25 cellular contexts compared by ENCODE assay signal in the genomic region with DNA sequence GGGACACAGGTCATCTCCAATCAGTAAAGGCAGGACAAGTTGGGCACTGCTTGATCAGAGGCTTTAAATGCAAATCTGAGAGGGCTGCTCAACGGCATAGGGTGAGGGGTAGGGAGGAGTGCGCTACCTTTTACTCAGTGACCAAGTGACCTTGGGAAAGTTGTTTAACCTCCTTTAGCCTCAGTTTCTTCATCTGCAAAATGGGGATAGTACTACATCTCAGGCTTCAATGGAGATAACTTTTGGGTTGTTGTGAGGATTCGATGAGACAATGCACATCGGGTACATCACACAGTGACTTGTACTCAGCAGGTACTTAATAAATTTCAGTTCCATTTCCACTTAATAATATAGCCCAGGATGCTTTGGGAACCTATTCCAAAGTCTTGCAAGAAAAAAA. TPM values are rescaled to one million over a fixed set of nuclear protein-coding genes. Genes with fewer than 3 reads are reported as not detected.
DNase-seq lines count a peak whose midpoint lies in the region; ATAC-seq, FAIRE-seq and TF ChIP-seq lines count a peak whose summit lies in the region.
"Had no signal": no experiment of that assay in that cellular context is flagged by ENCODE, and none has a peak within 500 bp of the region (broad histone marks: within the 10 kb centered on the region; RNA-seq: fewer than 3 reads in every experiment).

No MANE protein-coding gene starts in this region.

- H3K36me3 ChIP-seq in HepG2 (replicated peaks in 1 of 2; ENCODE audit: control insufficient read depth in 1 of 2, insufficient read depth in 2 of 2, low read length in 2 of 2), result no peaks in the 10 kb centered on the region
- H3K36me3 ChIP-seq in right lobe of liver, result no peaks in the 10 kb centered on the region
- H3K36me3 ChIP-seq in left lung, result no peaks in the 10 kb centered on the region
- H3K36me3 ChIP-seq: BE2C; BLaER1 treated with 17β-estradiol and CSF1 and Interleukin-3, amounts not matched to agents 10 nM and 100 nM had no signal

- intact Hi-C loops in HepG2 (cut with micrococcal nuclease; ENCODE audit: unreplicated experiment) (no loop called here), right lobe of liver (cut with DNase I) (no loop called here), dorsolateral prefrontal cortex (cut with DNase I) (no loop called here), left lung (cut with DNase I) (no loop called here)

- no TSS peak for BruUV-seq in HepG2 (replicated peaks; lab: Mats Ljungman, UMichigan)

- H3K4me2 ChIP-seq in HepG2 (ENCODE audit: low read depth, low read length), result no peak overlapping the region
- H3K4me2 ChIP-seq: A549 had no signal

- ATAC-seq in HepG2, result no peak
- no peak for ATAC-seq in right lobe of liver
- ATAC-seq in left lung, result no peak
- no peak for ATAC-seq in GM21360 (IDR thresholded peaks at IDR 0.05; ENCODE audit: unreplicated experiment)
- ATAC-seq: A549, GM12878 had no signal

- TF ChIP-seq EP300 in HepG2 (IDR thresholded peaks at IDR 0.05; ENCODE audit: low read depth in 2 of 2, low read length in 2 of 2) (no peak), HepG2 (CRISPR knock-in tag; IDR thresholded peaks at IDR 0.05; ENCODE audit: borderline replicate concordance) (no peak)

- in situ Hi-C loops in HepG2 (cut with HindIII; ENCODE audit: extremely low pct_ligation_motif_present, low pct_unique_long_range_greater_than_20kb), result no loop called here

- TF ChIP-seq CTCF in HepG2 (CRISPR knock-in tag; IDR thresholded peaks at IDR 0.05) (no peak), right lobe of liver (IDR thresholded peaks at IDR 0.05) (no peak), dorsolateral prefrontal cortex (IDR thresholded peaks at IDR 0.05 in 54 of 56, conservative IDR thresholded peaks at IDR 0.05 in 2 of 56; ENCODE audit: low read depth in 1 of 56, partially characterized antibody in 56 of 56) (no peak), left lung (IDR thresholded peaks at IDR 0.05) (no peak)

- H4K20me1 ChIP-seq in HepG2 (ENCODE audit: insufficient read depth, low read length), result no peaks in the 10 kb centered on the region

- TF ChIP-seq RAD21 in HepG2 (CRISPR knock-in tag; IDR thresholded peaks at IDR 0.05), result no peak

- FAIRE-seq in HepG2 (lab: Jason Lieb, UNC), result no peak
- FAIRE-seq: A549, D721Med, GM12878, H1 had no signal

- DNase-seq in HepG2 (ENCODE audit: low spot score) (no peak), right lobe of liver (no peak), dorsolateral prefrontal cortex (no peak), superior temporal gyrus (ENCODE audit: extremely low spot score) (peak; percentile 12), A172 (ENCODE audit: low spot score) (no peak), left lung (no peak)
- DNase-seq: ACHN; AML-193; BE2C; CD4-positive, alpha-beta T cell; CD8-positive, alpha-beta memory T cell; DMS 273 treated with DMSO at 0.1 percent for 48 hours; EL; GDM1; GM23248; H7; HCEC 1CT had no signal

- H3K9ac ChIP-seq in HepG2 (ENCODE audit: insufficient read depth, low read depth, low read length), result no peak overlapping the region
- H3K9ac ChIP-seq: BLaER1 treated with 17β-estradiol and CSF1 and Interleukin-3, amounts not matched to agents 10 nM and 100 nM; GM23248 had no signal

- POLR2A ChIA-PET in HepG2 (lab: Yijun Ruan, JAX), result no interaction called here

- WGBS in HepG2 (ENCODE audit: low lambda C conversion rate), result 8% methylated on average over 4 of the region's 4 CpGs
- WGBS in right lobe of liver (ENCODE audit: insufficient coverage, low coverage, low lambda C conversion rate, missing lambda C conversion rate), result 86% methylated on average over 4 of the region's 4 CpGs

- CTCF ChIA-PET in HepG2 (lab: Yijun Ruan, JAX; ENCODE audit: low intra/inter-chr PET ratio, low total read pairs), result no interaction called here

- no peak overlapping the region for H3K27ac ChIP-seq in HepG2 (ENCODE audit: extremely low read length, insufficient read depth, low read length)
- no peak overlapping the region for H3K27ac ChIP-seq in right lobe of liver
- peak overlapping the region; percentile 86 to 99 (median 97) for H3K27ac ChIP-seq in dorsolateral prefrontal cortex
- H3K27ac ChIP-seq in left lung, result no peak overlapping the region
- H3K27ac ChIP-seq: 22Rv1; A549; BLaER1 treated with 17β-estradiol and CSF1 and Interleukin-3, amounts not matched to agents 10 nM and 100 nM; GM23248 had no signal

- no peak overlapping the region for H3K4me3 ChIP-seq in HepG2 (replicated peaks in 1 of 3; ENCODE audit: insufficient read depth in 1 of 3, low read depth in 2 of 3, low read length in 3 of 3)
- no peak overlapping the region for H3K4me3 ChIP-seq in right lobe of liver
- H3K4me3 ChIP-seq in dorsolateral prefrontal cortex, result no peak overlapping the region
- no peak overlapping the region for H3K4me3 ChIP-seq in left lung
- H3K4me3 ChIP-seq: A549; BLaER1 treated with 17β-estradiol and CSF1 and Interleukin-3, amounts not matched to agents 10 nM and 100 nM; GM12878; GM23248 had no signal

- H3K4me1 ChIP-seq in HepG2 (ENCODE audit: insufficient read depth, low read length) (no peaks in the 10 kb centered on the region), right lobe of liver (no peaks in the 10 kb centered on the region), left lung (no peaks in the 10 kb centered on the region)
- H3K4me1 ChIP-seq: A549 had no signal

- H3K27me3 ChIP-seq in HepG2 (ENCODE audit: control insufficient read depth in 1 of 2, insufficient read depth in 2 of 2, low read length in 2 of 2) (peaks cover 0 to 48% of the 10 kb centered on the region in 2 experiments; a peak in 4 of 5 replicates), right lobe of liver (no peaks in the 10 kb centered on the region), dorsolateral prefrontal cortex (no peaks in the 10 kb centered on the region), left lung (peaks cover 0 to 3% of the 10 kb centered on the region in 2 donors)
- H3K27me3 ChIP-seq: BE2C; BLaER1 treated with 17β-estradiol and CSF1 and Interleukin-3, amounts not matched to agents 10 nM and 100 nM had no signal

- no peaks in the 10 kb centered on the region for H3K79me2 ChIP-seq in HepG2 (ENCODE audit: insufficient read depth, low read length)

- TF ChIP-seq POLR2A in HepG2 (IDR thresholded peaks at IDR 0.05; ENCODE audit: insufficient read depth in 1 of 2, low read depth in 2 of 2, low read length in 2 of 2) (no peak), right lobe of liver (IDR thresholded peaks at IDR 0.05) (no peak)

- H2AFZ ChIP-seq in HepG2 (ENCODE audit: low read length), result no peak overlapping the region
- H2AFZ ChIP-seq: GM23248 had no signal

- no peaks in the 10 kb centered on the region for H3K9me3 ChIP-seq in HepG2 (ENCODE audit: low read length)
- H3K9me3 ChIP-seq in right lobe of liver, result no peaks in the 10 kb centered on the region
- no peaks in the 10 kb centered on the region for H3K9me3 ChIP-seq in left lung
- H3K9me3 ChIP-seq: A549; BE2C; BLaER1 treated with 17β-estradiol and CSF1 and Interleukin-3, amounts not matched to agents 10 nM and 100 nM had no signal

TF ChIP-seq in HepG2, 621 proteins besides CTCF, POLR2A, EP300 and RAD21 (continues in another document):
- TF ChIP-seq ZNF629 (CRISPR knock-in tag; conservative IDR thresholded peaks at IDR 0.05) (peak; percentile 68), ZNF598 (CRISPR knock-in tag; IDR thresholded peaks at IDR 0.05; ENCODE audit: borderline replicate concordance) (no peak), NFYC (CRISPR knock-in tag; IDR thresholded peaks at IDR 0.05) (no peak), FOXP1 (IDR thresholded peaks at IDR 0.05) (no peak), FOXP1 (CRISPR knock-in tag; IDR thresholded peaks at IDR 0.05) (no peak)

RNA-seq across cellular contexts. Expression of a gene that starts 22.6 kb away (rescaled TPM):
- total RNA-seq in HepG2 (2016; rRNA removed; fragmentation: Illumina TruSeq; extraction: Trizol), result not detected in 2 replicates
- not detected in 2 replicates for total RNA-seq in HepG2 (2016; cell fraction: cytosol; rRNA removed; fragmentation: Illumina TruSeq; extraction: Trizol; ENCODE audit: low read depth)
- total RNA-seq in HepG2 (2016; cell fraction: insoluble cytoplasmic fraction; rRNA removed; fragmentation: Illumina TruSeq; extraction: Trizol), result not detected in 2 replicates
- not detected in 2 replicates for total RNA-seq in HepG2 (2016; cell fraction: membrane; rRNA removed; fragmentation: Illumina TruSeq; extraction: Trizol)
- total RNA-seq in HepG2 (2016; cell fraction: nucleus; rRNA removed; fragmentation: Illumina TruSeq; extraction: Trizol), result not detected in 2 replicates
- under 0.01 TPM in 1 of 2 replicates, not detected in the other for polyA plus RNA-seq in HepG2 (2011; rRNA removed)
- polyA plus RNA-seq in HepG2 (2011; cell fraction: cytosol; rRNA removed), result 0.12 TPM in 1 of 2 replicates, not detected in the other
- 0.05 TPM in 1 of 2 replicates, not detected in the other for polyA plus RNA-seq in HepG2 (2011; cell fraction: nucleus; rRNA removed)
- polyA plus RNA-seq in HepG2 (2012), result not detected in 2 replicates
- polyA plus RNA-seq in HepG2 (2016; cell fraction: cytosol; fragmentation: Illumina TruSeq; extraction: Trizol; ENCODE audit: low read depth), result not detected in 2 replicates
- polyA plus RNA-seq in HepG2 (2016; cell fraction: insoluble cytoplasmic fraction; fragmentation: Illumina TruSeq; extraction: Trizol; ENCODE audit: low read depth), result not detected in 2 replicates
- polyA plus RNA-seq in HepG2 (2016; cell fraction: membrane; fragmentation: Illumina TruSeq; extraction: Trizol; ENCODE audit: low read depth), result not detected in 2 replicates
- not detected in 2 replicates for polyA plus RNA-seq in HepG2 (2016; cell fraction: nucleus; fragmentation: Illumina TruSeq; extraction: Trizol; ENCODE audit: insufficient read depth, low read depth)
- polyA minus RNA-seq in HepG2 (2011; rRNA and poly(A)+ RNA removed; ENCODE audit: low replicate concordance), result 0.44 TPM in 1 of 2 replicates, not detected in the other
- not detected in 2 replicates for polyA minus RNA-seq in HepG2 (2011; cell fraction: cytosol; rRNA and poly(A)+ RNA removed)
- polyA minus RNA-seq in HepG2 (2011; cell fraction: nucleus; rRNA and poly(A)+ RNA removed), result not detected in 2 replicates
- total RNA-seq in right lobe of liver, result 1 to 10 TPM in 1 of 6 experiments, under 1 TPM in 5; 0.22 to 1.3 (median 0.59) TPM
- 10 to 100 TPM in 112 of 120 experiments, 1 to 10 TPM in 8; 5.7 to 40.6 (median 16.1) TPM for total RNA-seq in dorsolateral prefrontal cortex
- total RNA-seq in A172 (2014; rRNA removed; shearing (Covaris generic)), result 5.8 and 10.0 TPM in 2 replicates
- total RNA-seq in left lung, result 10 to 100 TPM in 1 of 2 donors, 1 to 10 TPM in 1; 1.4 to 11.5 TPM
- polyA plus RNA-seq: CD14-positive monocyte had no signal

Comparison
In these comparisons a context has a peak if more than half of its experiments do, and no peak if none do; other contexts are left out.
1. H3K27ac ChIP-seq: peak in dorsolateral prefrontal cortex (59 of 59); none in HepG2 (single experiment), right lobe of liver (0 of 3) and left lung (0 of 2).